Comparison of ENCODE assay signal across 20 cellular contexts in genomic region chr5:168897387-168898122, GRCh38.
DNase-seq lines count a peak whose midpoint lies in the region; ATAC-seq and TF ChIP-seq lines count a peak whose summit lies in the region.
"Had no signal": no experiment of that assay in that cellular context is flagged by ENCODE, and none has a peak within 500 bp of the region (broad histone marks: within the 10 kb centered on the region; RNA-seq: fewer than 3 reads in every experiment).

No MANE protein-coding gene starts in this region.

- CTCF ChIA-PET in HCT116 (lab: Charles Lee) (no interaction called here), Panc1 (lab: Charles Lee) (no interaction called here)

- no peaks in the 10 kb centered on the region for H3K27me3 ChIP-seq in H7 (ENCODE audit: control insufficient read depth, insufficient read depth, low read length)
- H3K27me3 ChIP-seq in HCT116 (ENCODE audit: insufficient read depth, low read length): peaks cover 73% of the 10 kb centered on the region
- H3K27me3 ChIP-seq in Panc1 (ENCODE audit: control insufficient read depth, insufficient read depth, low read length): peaks cover 3% of the 10 kb centered on the region; the same call in 1 of the 2 replicates
- peaks cover 0 to 10% (median 0%) of the 10 kb centered on the region in 7 donors for H3K27me3 ChIP-seq in spleen (replicated peaks in 1 of 7)
- H3K27me3 ChIP-seq in upper lobe of left lung: no peaks in the 10 kb centered on the region

- H3K9me2 ChIP-seq in HCT116 (ENCODE audit: insufficient read depth): no peaks in the 10 kb centered on the region

- no peak for TF ChIP-seq EP300 in upper lobe of left lung (IDR thresholded peaks at IDR 0.05)

- no peak for TF ChIP-seq RAD21 in HCT116 (IDR thresholded peaks at IDR 0.05; ENCODE audit: low read depth)

- no peaks in the 10 kb centered on the region for H3K36me3 ChIP-seq in H7 (replicated peaks; ENCODE audit: control insufficient read depth, insufficient read depth, low read length)
- no peaks in the 10 kb centered on the region for H3K36me3 ChIP-seq in HCT116 (ENCODE audit: control insufficient read depth in 1 of 2, insufficient read depth in 2 of 2, low read length in 2 of 2)
- H3K36me3 ChIP-seq in Panc1 (ENCODE audit: control insufficient read depth, insufficient read depth, low read length): no peaks in the 10 kb centered on the region
- no peaks in the 10 kb centered on the region for H3K36me3 ChIP-seq in spleen
- H3K36me3 ChIP-seq in upper lobe of left lung: no peaks in the 10 kb centered on the region
- H3K36me3 ChIP-seq: MG63, SJCRH30 had no signal

- TF ChIP-seq POLR2A in HCT116 (IDR thresholded peaks at IDR 0.05; ENCODE audit: borderline replicate concordance, extremely low read depth, insufficient read depth, insufficient read length): no peak
- no peak for TF ChIP-seq POLR2A in spleen (IDR thresholded peaks at IDR 0.05)
- no peak for TF ChIP-seq POLR2A in upper lobe of left lung (IDR thresholded peaks at IDR 0.05)

- H3K4me1 ChIP-seq in HCT116 (ENCODE audit: control insufficient read depth in 1 of 2, insufficient read depth in 2 of 2, low read length in 2 of 2) (no peaks in the 10 kb centered on the region), Panc1 (ENCODE audit: control insufficient read depth, insufficient read depth, low read length) (no peaks in the 10 kb centered on the region), spleen (no peaks in the 10 kb centered on the region), upper lobe of left lung (no peaks in the 10 kb centered on the region)
- H3K4me1 ChIP-seq: SJCRH30 had no signal

- no peak overlapping the region for H2AFZ ChIP-seq in HCT116 (ENCODE audit: low read depth, low read length, poor library complexity, severe bottlenecking)

- ATAC-seq in HCT116 (peak; percentile 25; the same call in 1 of the 2 replicates), Panc1 (peak; percentile 42; the same call in 1 of the 2 replicates), upper lobe of left lung (ENCODE audit: low FRiP score in 2 of 2) (no peak)
- ATAC-seq: PC-3, Right ventricle myocardium inferior, T-cell had no signal

- DNase-seq in H7 (peak; percentile 52), HCT116 (ENCODE audit: low read depth, low spot score) (no peak), Panc1 (ENCODE audit: low read depth, low spot score) (no peak), nephron progenitor cell (no peak), spleen (no peak), upper lobe of left lung (no peak), GM13976 (ENCODE audit: low spot score) (no peak)
- DNase-seq: C1 segment of cervical spinal cord; CD4-positive, alpha-beta memory T cell; COR-L47; GF-D8; HFFc6; KBM-7; MG63; NCI-H2029 treated with DMSO at 0.1 percent for 48 hours; NK-92 treated with Interleukin-12 subunit alpha and Interleukin-12 subunit beta, amount 100 ng/mL, for 24 hours; PC-3; SJCRH30; T-cell had no signal

- H4K20me1 ChIP-seq in HCT116 (ENCODE audit: insufficient read depth): no peaks in the 10 kb centered on the region

- POLR2A ChIA-PET in HCT116 (lab: Charles Lee) (no interaction called here), Panc1 (lab: Charles Lee) (interaction anchor here (0.7 kb wide), 1 partner anchor 12 kb away, joined by 4 read pairs; no protein-coding TSS in a partner anchor)

- no peak overlapping the region for H3K27ac Mint-ChIP-seq in nephron progenitor cell
- H3K27ac Mint-ChIP-seq: CD4-positive, alpha-beta memory T cell; HFFc6; T-cell had no signal

- TF ChIP-seq CTCF in HCT116 (IDR thresholded peaks at IDR 0.05 in 2 of 3, conservative IDR thresholded peaks at IDR 0.05 in 1 of 3; ENCODE audit: borderline replicate concordance in 1 of 3, insufficient read depth in 1 of 3, low read depth in 2 of 3, low read length in 2 of 3) (no peak), Panc1 (IDR thresholded peaks at IDR 0.05) (no peak), nephron progenitor cell (IDR thresholded peaks at IDR 0.05) (no peak), spleen (IDR thresholded peaks at IDR 0.05 in 8 of 11, conservative IDR thresholded peaks at IDR 0.05 in 3 of 11) (no peak), upper lobe of left lung (IDR thresholded peaks at IDR 0.05) (no peak), GM13976 (IDR thresholded peaks at IDR 0.05; ENCODE audit: borderline replicate concordance, control extremely low read depth, extremely low read depth, insufficient read depth, missing control alignments) (no peak)

- intact Hi-C loops in HCT116 (cut with micrococcal nuclease): no loop called here
- intact Hi-C loops in Panc1 (cut with micrococcal nuclease; ENCODE audit: unreplicated experiment): no loop called here
- intact Hi-C loops in spleen (cut with DNase I; ENCODE audit: low total_unique reads): no loop called here

- no peak overlapping the region for H3K4me2 ChIP-seq in HCT116 (ENCODE audit: low read length)

- H3K9ac ChIP-seq in HCT116 (ENCODE audit: low read length): no peak overlapping the region

- H3K36me3 Mint-ChIP-seq in nephron progenitor cell (ENCODE audit: low read depth): no peaks in the 10 kb centered on the region
- H3K36me3 Mint-ChIP-seq: CD4-positive, alpha-beta memory T cell; T-cell had no signal

- H3K4me1 Mint-ChIP-seq in nephron progenitor cell: peaks cover 45% of the 10 kb centered on the region
- H3K4me1 Mint-ChIP-seq: CD4-positive, alpha-beta memory T cell had no signal

- no peaks in the 10 kb centered on the region for H3K9me3 ChIP-seq in HCT116 (ENCODE audit: control insufficient read depth in 1 of 2, insufficient read depth in 1 of 2, low read depth in 1 of 2, low read length in 2 of 2)
- no peaks in the 10 kb centered on the region for H3K9me3 ChIP-seq in Panc1 (ENCODE audit: control insufficient read depth, insufficient read depth, low read depth, low read length)
- H3K9me3 ChIP-seq in spleen: no peaks in the 10 kb centered on the region
- no peaks in the 10 kb centered on the region for H3K9me3 ChIP-seq in upper lobe of left lung
- H3K9me3 ChIP-seq: MG63, SJCRH30 had no signal

- peaks cover 14% of the 10 kb centered on the region for H3K27me3 Mint-ChIP-seq in nephron progenitor cell (ENCODE audit: low read depth, poor library complexity)

- BruUV-seq in HCT116 (replicated peaks; lab: Mats Ljungman, UMichigan) (no TSS peak), Panc1 (replicated peaks; lab: Mats Ljungman, UMichigan) (no TSS peak)

- RAD21 ChIA-PET in HCT116 (lab: Charles Lee; ENCODE audit: low non-redundant PET in 1 of 2, low total read pairs in 2 of 2, uncharacterized antibody in 2 of 2, unreplicated experiment in 2 of 2): no interaction called here

- WGBS in spleen, 5 donors: 74 to 83% (median 79%) methylated on average over 7 to 8 of the region's 8 CpGs
- 69 to 74% methylated on average over 8 of the region's 8 CpGs for WGBS in upper lobe of left lung, 2 donors

- no peak overlapping the region for H3K27ac ChIP-seq in HCT116 (ENCODE audit: low read depth, low read length)
- no peak overlapping the region for H3K27ac ChIP-seq in Panc1 (ENCODE audit: low read length)
- no peak overlapping the region for H3K27ac ChIP-seq in spleen
- H3K27ac ChIP-seq in upper lobe of left lung: no peak overlapping the region
- H3K27ac ChIP-seq: SJCRH30 had no signal

- peak overlapping the region; percentile 2 for H3K4me3 Mint-ChIP-seq in nephron progenitor cell
- H3K4me3 Mint-ChIP-seq: CD4-positive, alpha-beta memory T cell; HFFc6; T-cell had no signal

- no peaks in the 10 kb centered on the region for H3K9me3 Mint-ChIP-seq in nephron progenitor cell
- H3K9me3 Mint-ChIP-seq: CD4-positive, alpha-beta memory T cell; HFFc6 had no signal

- H3K4me3 ChIP-seq in H7 (ENCODE audit: insufficient read depth, low read depth, low read length) (no peak overlapping the region), HCT116 (replicated peaks in 1 of 2; ENCODE audit: low read depth in 1 of 2, low read length in 2 of 2) (no peak overlapping the region), Panc1 (ENCODE audit: low read depth in 2 of 2, low read length in 2 of 2) (no peak overlapping the region), spleen (no peak overlapping the region), upper lobe of left lung (no peak overlapping the region)
- H3K4me3 ChIP-seq: MG63, SJCRH30 had no signal

- in situ Hi-C loops in Panc1 (cut with HindIII; ENCODE audit: low pct_unique_long_range_greater_than_20kb, low sequenced_read_pairs): no loop called here
- in situ Hi-C loops in GM13976 (cut with MboI; ENCODE audit: low sequenced_read_pairs, unreplicated experiment): no loop called here

- no peaks in the 10 kb centered on the region for H3K79me2 ChIP-seq in HCT116 (ENCODE audit: insufficient read depth, low read length)

TF ChIP-seq in HCT116, 20 proteins besides CTCF, POLR2A, EP300 and RAD21:
- TF ChIP-seq ATF3 (IDR thresholded peaks at IDR 0.05) (no peak), CEBPB (IDR thresholded peaks at IDR 0.05; ENCODE audit: low read depth) (no peak), FOSL1 (IDR thresholded peaks at IDR 0.05; ENCODE audit: low read depth) (no peak), SIN3A (IDR thresholded peaks at IDR 0.05; ENCODE audit: low read depth) (no peak)

Comparison
In these comparisons a context has a peak if more than half of its experiments do, and no peak if none do; other contexts are left out.
1. ATAC-seq: peak in HCT116 (single experiment) and Panc1 (single experiment); none in upper lobe of left lung (0 of 2).